In genomic region chr5:150642991-150643710, GRCh38 we compare ENCODE assay signal across 14 cellular contexts. TPM values are rescaled to one million over a fixed set of nuclear protein-coding genes. Genes with fewer than 3 reads are reported as not detected.
A peak's percentile ranks its signal among the peaks of the same experiment; 100 is the strongest.
DNase-seq lines count a peak whose midpoint lies in the region; ATAC-seq and TF ChIP-seq lines count a peak whose summit lies in the region.
"Had no signal": no experiment of that assay in that cellular context is flagged by ENCODE, and none has a peak within 500 bp of the region (broad histone marks: within the 10 kb centered on the region; RNA-seq: fewer than 3 reads in every experiment).

No MANE protein-coding gene starts in this region.

- peaks cover 31% of the 10 kb centered on the region for H3K4me1 ChIP-seq in cardiac muscle cell (ENCODE audit: low read depth)
- H3K4me1 ChIP-seq in neural progenitor cell, result peaks cover 64% of the 10 kb centered on the region
- H3K4me1 ChIP-seq in urinary bladder (ENCODE audit: insufficient read depth), result peaks cover 5% of the 10 kb centered on the region

- H3K9me3 ChIP-seq in cardiac muscle cell (ENCODE audit: low read depth) (no peaks in the 10 kb centered on the region), neural progenitor cell (ENCODE audit: low read depth) (no peaks in the 10 kb centered on the region)

- H3K27ac Mint-ChIP-seq in neural progenitor cell, result no peak overlapping the region

- no peaks in the 10 kb centered on the region for H3K9me3 Mint-ChIP-seq in neural progenitor cell

- H3F3A ChIP-seq in neural progenitor cell (ENCODE audit: low read depth), result peaks cover 36% of the 10 kb centered on the region

- H3K27ac ChIP-seq in cardiac muscle cell (peak overlapping the region; percentile 11), epithelial cell of prostate (peak overlapping the region; percentile 78), neural progenitor cell (no peak overlapping the region), urinary bladder (ENCODE audit: low read depth) (peak overlapping the region; percentile 11)
- H3K27ac ChIP-seq: 22Rv1 had no signal

- H3K27me3 ChIP-seq in cardiac muscle cell (no peaks in the 10 kb centered on the region), neural progenitor cell (no peaks in the 10 kb centered on the region)

- no peaks in the 10 kb centered on the region for H3K79me2 ChIP-seq in neural progenitor cell (ENCODE audit: low read depth)

- no peak for ATAC-seq in left ventricle myocardium superior
- no peak for ATAC-seq in HG03442 (IDR thresholded peaks at IDR 0.05; ENCODE audit: unreplicated experiment)
- no peak for ATAC-seq in HG03025 (IDR thresholded peaks at IDR 0.05; ENCODE audit: low FRiP score, unreplicated experiment)
- ATAC-seq in HG03045 (IDR thresholded peaks at IDR 0.05; ENCODE audit: unreplicated experiment), result no peak

- peaks cover 14% of the 10 kb centered on the region for H3K27me3 Mint-ChIP-seq in neural progenitor cell (ENCODE audit: insufficient read depth, low read depth)

- peaks cover 59% of the 10 kb centered on the region for H3K4me1 Mint-ChIP-seq in neural progenitor cell

- H3K9ac ChIP-seq in neural progenitor cell, result no peak overlapping the region

- DNase-seq in cardiac muscle cell (ENCODE audit: low read depth in 1 of 2, low spot score in 1 of 2) (no peak), left ventricle myocardium superior (no peak), epithelial cell of prostate (ENCODE audit: low read depth, low spot score) (no peak), neural progenitor cell (ENCODE audit: low spot score) (peak; percentile 1)
- DNase-seq: NCI-H187, OCI-M1 had no signal

- H3K4me3 ChIP-seq in cardiac muscle cell, result no peak overlapping the region
- no peak overlapping the region for H3K4me3 ChIP-seq in neural progenitor cell
- H3K4me3 ChIP-seq in urinary bladder (ENCODE audit: low read depth, low read length), result no peak overlapping the region

- TF ChIP-seq CTCF in cardiac muscle cell (IDR thresholded peaks at IDR 0.05; ENCODE audit: low read depth, low read length) (no peak), neural progenitor cell (IDR thresholded peaks at IDR 0.05) (no peak)

- no peak overlapping the region for H3K4me3 Mint-ChIP-seq in neural progenitor cell

- no peak overlapping the region for H2AFZ ChIP-seq in neural progenitor cell (replicated peaks)

- H3K36me3 Mint-ChIP-seq in neural progenitor cell, result no peaks in the 10 kb centered on the region

- no peaks in the 10 kb centered on the region for H4K20me1 ChIP-seq in neural progenitor cell (ENCODE audit: low read depth)

- H3K36me3 ChIP-seq in cardiac muscle cell (no peaks in the 10 kb centered on the region), neural progenitor cell (no peaks in the 10 kb centered on the region), urinary bladder (ENCODE audit: insufficient read depth) (no peaks in the 10 kb centered on the region)

- no peak overlapping the region for H3K4me2 ChIP-seq in neural progenitor cell

- 86% methylated on average over 12 of the region's 12 CpGs for WGBS in urinary bladder

- intact Hi-C loops in left ventricle myocardium superior (cut with micrococcal nuclease), result no loop called here

RNA-seq across cellular contexts. Expression of gene SYNPO, which starts 2.7 kb away (rescaled TPM):
- total RNA-seq in cardiac muscle cell, result 2.7 and 4.4 TPM in 2 replicates
- polyA plus RNA-seq in cardiac muscle cell, result 0.94 and 1.1 TPM in 2 replicates
- 675 TPM for total RNA-seq in left ventricle myocardium superior
- 0.41 and 1.3 TPM in 2 replicates for total RNA-seq in neural progenitor cell (ENCODE audit: low replicate concordance)
- 6.8 TPM for total RNA-seq in urinary bladder
- polyA plus RNA-seq in urinary bladder, result 47.2 TPM
- polyA plus RNA-seq: neural cell had no signal

RNA-seq across cellular contexts. Expression of gene MYOZ3, which starts 17.9 kb away (rescaled TPM):
- total RNA-seq in cardiac muscle cell (2.1 and 6.8 TPM in 2 replicates), left ventricle myocardium superior (3.2 TPM), neural progenitor cell (ENCODE audit: low replicate concordance) (0.43 and 0.90 TPM in 2 replicates), urinary bladder (3.2 TPM)
- polyA plus RNA-seq in cardiac muscle cell (10.7 and 13.8 TPM in 2 replicates), urinary bladder (1.5 TPM)
- total RNA-seq: Daoy, HT1080 had no signal
- polyA plus RNA-seq: neural cell had no signal

RNA-seq across cellular contexts. Expression of gene RBM22, which starts 57.7 kb away (rescaled TPM):
- total RNA-seq in cardiac muscle cell, result 33.2 and 39.0 TPM in 2 replicates
- polyA plus RNA-seq in cardiac muscle cell, result 33.0 and 47.1 TPM in 2 replicates
- 28.9 TPM for total RNA-seq in left ventricle myocardium superior
- total RNA-seq in neural progenitor cell (ENCODE audit: low replicate concordance), result 46.1 and 52.4 TPM in 2 replicates
- 31.1 TPM for total RNA-seq in urinary bladder
- polyA plus RNA-seq in urinary bladder, result 28.3 TPM

Comparison
In these comparisons a context has a peak if more than half of its experiments do, and no peak if none do; other contexts are left out.
1. RNA of gene SYNPO, which starts 2.7 kb away (total RNA-seq): 675 TPM in left ventricle myocardium superior (single experiment); 6.8 TPM in urinary bladder (single experiment), 2.7 to 4.4 TPM in cardiac muscle cell and 0.41 to 1.3 TPM in neural progenitor cell; every median in the first group is over 10 times any median in the second.